Comparison of ENCODE assay signal across 21 cellular contexts in the genomic region with DNA sequence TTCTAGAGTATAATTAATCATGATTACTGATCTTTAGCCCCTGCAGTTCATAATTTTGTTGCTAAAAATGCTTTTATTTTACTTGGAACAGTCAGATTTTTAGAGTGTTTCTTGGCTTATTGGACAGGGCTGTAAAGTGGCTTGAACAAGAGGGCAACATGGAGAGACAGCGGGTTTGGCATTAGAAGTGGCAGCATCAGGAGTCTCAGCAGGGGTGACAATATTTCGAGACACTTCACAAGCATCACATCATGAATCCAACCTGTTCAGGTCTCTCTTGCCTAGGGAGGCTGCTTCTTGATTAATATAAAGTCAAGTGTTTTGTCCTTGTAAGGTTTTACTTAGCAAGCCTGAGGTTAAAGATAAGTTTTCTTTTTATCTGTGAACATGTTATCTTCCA.
A peak's percentile ranks its signal among the peaks of the same experiment; 100 is the strongest.
DNase-seq lines count a peak whose midpoint lies in the region; ATAC-seq and TF ChIP-seq lines count a peak whose summit lies in the region.
"Had no signal": no experiment of that assay in that cellular context is flagged by ENCODE, and none has a peak within 500 bp of the region (broad histone marks: within the 10 kb centered on the region; RNA-seq: fewer than 3 reads in every experiment).

No MANE protein-coding gene starts in this region.

- H3K4me3 ChIP-seq in parathyroid adenoma (ENCODE audit: low read depth, low read length), result no peak overlapping the region
- H3K4me3 ChIP-seq: A549 had no signal

- in situ Hi-C loops in G401 (cut with HindIII; ENCODE audit: low sequenced_read_pairs), result no loop called here

- no peak overlapping the region for H3K9ac ChIP-seq in parathyroid adenoma
- H3K9ac ChIP-seq: KMS-11, SK-N-SH had no signal

- intact Hi-C loops in left colon (cut with DNase I, micrococcal nuclease), result no loop called here

- no peaks in the 10 kb centered on the region for H3K9me3 ChIP-seq in parathyroid adenoma (ENCODE audit: control insufficient read depth, low read length)
- H3K9me3 ChIP-seq: A549, SK-N-SH had no signal

- peak overlapping the region; percentile 17 for H2AFZ ChIP-seq in parathyroid adenoma

- no peak for TF ChIP-seq CTCF in parathyroid adenoma (IDR thresholded peaks at IDR 0.05)

- no peaks in the 10 kb centered on the region for H3K27me3 ChIP-seq in parathyroid adenoma (ENCODE audit: control insufficient read depth, insufficient read depth, low read length)

- H3K27ac ChIP-seq in parathyroid adenoma, result no peak overlapping the region
- H3K27ac ChIP-seq: A549, HL-60, KMS-11 had no signal

- DNase-seq in G401 (ENCODE audit: low spot score) (peak; percentile 93), NCI-H345 (lab: John Stamatoyannopoulos, UW) (peak; percentile 2), NCI-H69 (lab: John Stamatoyannopoulos, UW) (peak; percentile 12), left colon (no peak), GOT3 (lab: John Stamatoyannopoulos, UW) (no peak), NCI-H146 treated with DMSO at 0.1 percent for 48 hours (lab: John Stamatoyannopoulos, UW; ENCODE audit: unreplicated experiment) (no peak)
- DNase-seq: CD8-positive, alpha-beta memory T cell; DMS 273 treated with DMSO at 0.1 percent for 48 hours; DMS79; NCI-H1048; NCI-H1436; NCI-H1930; NCI-H2107; NCI-H774; SIG-M5; SK-N-SH; SW 1271 had no signal

- H3K36me3 ChIP-seq in parathyroid adenoma (ENCODE audit: control insufficient read depth, insufficient read depth, low read length), result no peaks in the 10 kb centered on the region

- H3K79me2 ChIP-seq in parathyroid adenoma, result no peaks in the 10 kb centered on the region

- ATAC-seq in left colon, result no peak
- ATAC-seq: A549 had no signal

- no peaks in the 10 kb centered on the region for H3K4me1 ChIP-seq in parathyroid adenoma
- H3K4me1 ChIP-seq: A549 had no signal

- no peak overlapping the region for H3K4me2 ChIP-seq in parathyroid adenoma (ENCODE audit: low read length)
- H3K4me2 ChIP-seq: A549, KMS-11, SK-N-SH had no signal

Comparison
In these comparisons a context has a peak if more than half of its experiments do, and no peak if none do; other contexts are left out.
1. DNase-seq: peak in G401 (single experiment), NCI-H345 (single experiment) and NCI-H69 (single experiment); none in left colon (0 of 2), GOT3 (single experiment) and NCI-H146 treated with DMSO at 0.1 percent for 48 hours (single experiment).